ENCODE assay signal across 1 cellular context in genomic region chr5:139052975-139053374, GRCh38.
TF ChIP-seq lines count a peak whose summit lies in the region.

No MANE protein-coding gene starts in this region.

TF ChIP-seq in GM23338, 12 proteins besides CTCF, POLR2A, EP300 and RAD21 (continued from another document):
- TF ChIP-seq STAT1 (IDR thresholded peaks at IDR 0.05; ENCODE audit: unreplicated experiment) (no peak), REST (IDR thresholded peaks at IDR 0.05; ENCODE audit: unreplicated experiment) (no peak), CREB1 (CRISPR knock-in tag; IDR thresholded peaks at IDR 0.05; ENCODE audit: low read depth) (no peak), NANOG (IDR thresholded peaks at IDR 0.05; ENCODE audit: borderline replicate concordance) (no peak), ZNF114 (CRISPR knock-in tag; IDR thresholded peaks at IDR 0.05) (no peak), POLR2AphosphoS5 (IDR thresholded peaks at IDR 0.05; ENCODE audit: low read depth) (no peak)
- TF ChIP-seq, protein P1, sequence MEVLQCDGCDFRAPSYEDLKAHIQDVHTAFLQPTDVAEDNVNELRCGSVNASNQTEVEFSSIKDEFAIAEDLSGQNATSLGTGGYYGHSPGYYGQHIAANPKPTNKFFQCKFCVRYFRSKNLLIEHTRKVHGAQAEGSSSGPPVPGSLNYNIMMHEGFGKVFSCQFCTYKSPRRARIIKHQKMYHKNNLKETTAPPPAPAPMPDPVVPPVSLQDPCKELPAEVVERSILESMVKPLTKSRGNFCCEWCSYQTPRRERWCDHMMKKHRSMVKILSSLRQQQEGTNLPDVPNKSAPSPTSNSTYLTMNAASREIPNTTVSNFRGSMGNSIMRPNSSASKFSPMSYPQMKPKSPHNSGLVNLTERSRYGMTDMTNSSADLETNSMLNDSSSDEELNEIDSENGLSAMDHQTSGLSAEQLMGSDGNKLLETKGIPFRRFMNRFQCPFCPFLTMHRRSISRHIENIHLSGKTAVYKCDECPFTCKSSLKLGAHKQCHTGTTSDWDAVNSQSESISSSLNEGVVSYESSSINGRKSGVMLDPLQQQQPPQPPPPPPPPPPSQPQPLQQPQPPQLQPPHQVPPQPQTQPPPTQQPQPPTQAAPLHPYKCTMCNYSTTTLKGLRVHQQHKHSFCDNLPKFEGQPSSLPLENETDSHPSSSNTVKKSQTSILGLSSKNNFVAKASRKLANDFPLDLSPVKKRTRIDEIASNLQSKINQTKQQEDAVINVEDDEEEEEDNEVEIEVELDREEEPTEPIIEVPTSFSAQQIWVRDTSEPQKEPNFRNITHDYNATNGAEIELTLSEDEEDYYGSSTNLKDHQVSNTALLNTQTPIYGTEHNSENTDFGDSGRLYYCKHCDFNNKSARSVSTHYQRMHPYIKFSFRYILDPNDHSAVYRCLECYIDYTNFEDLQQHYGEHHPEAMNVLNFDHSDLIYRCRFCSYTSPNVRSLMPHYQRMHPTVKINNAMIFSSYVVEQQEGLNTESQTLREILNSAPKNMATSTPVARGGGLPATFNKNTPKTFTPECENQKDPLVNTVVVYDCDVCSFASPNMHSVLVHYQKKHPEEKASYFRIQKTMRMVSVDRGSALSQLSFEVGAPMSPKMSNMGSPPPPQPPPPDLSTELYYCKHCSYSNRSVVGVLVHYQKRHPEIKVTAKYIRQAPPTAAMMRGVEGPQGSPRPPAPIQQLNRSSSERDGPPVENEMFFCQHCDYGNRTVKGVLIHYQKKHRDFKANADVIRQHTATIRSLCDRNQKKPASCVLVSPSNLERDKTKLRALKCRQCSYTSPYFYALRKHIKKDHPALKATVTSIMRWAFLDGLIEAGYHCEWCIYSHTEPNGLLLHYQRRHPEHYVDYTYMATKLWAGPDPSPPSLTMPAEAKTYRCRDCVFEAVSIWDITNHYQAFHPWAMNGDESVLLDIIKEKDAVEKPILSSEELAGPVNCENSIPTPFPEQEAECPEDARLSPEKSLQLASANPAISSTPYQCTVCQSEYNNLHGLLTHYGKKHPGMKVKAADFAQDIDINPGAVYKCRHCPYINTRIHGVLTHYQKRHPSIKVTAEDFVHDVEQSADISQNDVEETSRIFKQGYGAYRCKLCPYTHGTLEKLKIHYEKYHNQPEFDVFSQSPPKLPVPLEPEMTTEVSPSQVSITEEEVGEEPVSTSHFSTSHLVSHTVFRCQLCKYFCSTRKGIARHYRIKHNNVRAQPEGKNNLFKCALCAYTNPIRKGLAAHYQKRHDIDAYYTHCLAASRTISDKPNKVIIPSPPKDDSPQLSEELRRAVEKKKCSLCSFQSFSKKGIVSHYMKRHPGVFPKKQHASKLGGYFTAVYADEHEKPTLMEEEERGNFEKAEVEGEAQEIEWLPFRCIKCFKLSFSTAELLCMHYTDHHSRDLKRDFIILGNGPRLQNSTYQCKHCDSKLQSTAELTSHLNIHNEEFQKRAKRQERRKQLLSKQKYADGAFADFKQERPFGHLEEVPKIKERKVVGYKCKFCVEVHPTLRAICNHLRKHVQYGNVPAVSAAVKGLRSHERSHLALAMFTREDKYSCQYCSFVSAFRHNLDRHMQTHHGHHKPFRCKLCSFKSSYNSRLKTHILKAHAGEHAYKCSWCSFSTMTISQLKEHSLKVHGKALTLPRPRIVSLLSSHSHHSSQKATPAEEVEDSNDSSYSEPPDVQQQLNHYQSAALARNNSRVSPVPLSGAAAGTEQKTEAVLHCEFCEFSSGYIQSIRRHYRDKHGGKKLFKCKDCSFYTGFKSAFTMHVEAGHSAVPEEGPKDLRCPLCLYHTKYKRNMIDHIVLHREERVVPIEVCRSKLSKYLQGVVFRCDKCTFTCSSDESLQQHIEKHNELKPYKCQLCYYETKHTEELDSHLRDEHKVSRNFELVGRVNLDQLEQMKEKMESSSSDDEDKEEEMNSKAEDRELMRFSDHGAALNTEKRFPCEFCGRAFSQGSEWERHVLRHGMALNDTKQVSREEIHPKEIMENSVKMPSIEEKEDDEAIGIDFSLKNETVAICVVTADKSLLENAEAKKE (CRISPR knock-in tag; IDR thresholded peaks at IDR 0.05), result no peak
TF ChIP-seq in GM23338: peak in this region for 0.
